Comparison of ENCODE assay signal across 27 cellular contexts in genomic region chr16:52256310-52257078, GRCh38.
"Had no signal": no experiment of that assay in that cellular context is flagged by ENCODE, and none has a peak within 500 bp of the region (broad histone marks: within the 10 kb centered on the region; RNA-seq: fewer than 3 reads in every experiment).

No MANE protein-coding gene starts in this region.

- H3K27ac ChIP-seq: gastroesophageal sphincter, skin epidermis, thyroid gland, upper lobe of right lung had no signal

- ATAC-seq: activated CD4-positive, alpha-beta T cell treated with anti-CD3 and anti-CD28 coated beads for 36 hours; activated T-cell treated with anti-CD3 and anti-CD28 coated beads, Interleukin-2, amount 50 U/mL, for 72 hours; gastroesophageal sphincter; naive thymus-derived CD4-positive, alpha-beta T cell; sciatic nerve; stimulated activated effector memory CD8-positive, alpha-beta T cell treated with anti-CD3 and anti-CD28 coated beads, Interleukin-12 subunit alpha, Interleukin-12 subunit beta, amount 100 ng/mL, for 72 hours; stimulated activated naive CD8-positive, alpha-beta T cell treated with anti-CD3 and anti-CD28 coated beads, Interleukin-15, amount 100 ng/mL, for 72 hours; upper lobe of right lung had no signal

- H3K9me3 Mint-ChIP-seq: stimulated activated naive CD8-positive, alpha-beta T cell treated with anti-CD3 and anti-CD28 coated beads, Interleukin-15, amount 100 ng/mL, for 72 hours had no signal

- H3K4me3 Mint-ChIP-seq: activated CD4-positive, alpha-beta T cell treated with anti-CD3 and anti-CD28 coated beads for 36 hours; activated naive CD8-positive, alpha-beta T cell; activated T-cell treated with anti-CD3 and anti-CD28 coated beads, Interleukin-2, amount 50 U/mL, for 72 hours; immature natural killer cell; memory B cell; naive thymus-derived CD4-positive, alpha-beta T cell; neural crest cell; stimulated activated effector memory CD8-positive, alpha-beta T cell treated with anti-CD3 and anti-CD28 coated beads, Interleukin-12 subunit alpha, Interleukin-12 subunit beta, amount 100 ng/mL, for 72 hours; stimulated activated naive CD8-positive, alpha-beta T cell treated with anti-CD3 and anti-CD28 coated beads, Interleukin-15, amount 100 ng/mL, for 72 hours; T-helper 2 cell treated with Interferon-gamma antibody and Interleukin-4, amounts not matched to agents 5 μg/mL and 100 μg/mL, for 36 hours had no signal

- H3K9me3 ChIP-seq: gastroesophageal sphincter, thyroid gland, upper lobe of right lung had no signal

- DNase-seq: activated CD4-positive, alpha-beta T cell treated with anti-CD3 and anti-CD28 coated beads for 36 hours; activated CD4-positive, alpha-beta T cell treated with anti-CD3 and anti-CD28 coated beads, Interleukin-2, amount 50 U/mL, for 4 hours; activated CD4-positive, CD25-positive, alpha-beta regulatory T cell; activated naive CD4-positive, alpha-beta T cell; activated T-cell treated with anti-CD3 and anti-CD28 coated beads for 4 hours; activated T-cell treated with anti-CD3 and anti-CD28 coated beads, Interleukin-2, amount 50 U/mL, for 72 hours; anterior cingulate cortex; dermis blood vessel endothelial cell; effector CD8-positive, alpha-beta T cell; hypothalamus; immature natural killer cell; midbrain; naive thymus-derived CD4-positive, alpha-beta T cell; nucleus accumbens; stimulated activated CD4-positive, alpha-beta T cell treated with anti-CD3 and anti-CD28 coated beads, Interleukin-4, amount 100 ng/mL, for 24 hours; stimulated activated naive CD8-positive, alpha-beta T cell treated with anti-CD3 and anti-CD28 coated beads, Interleukin-15, amount 100 ng/mL, for 72 hours; T-helper 1 cell; thyroid gland; upper lobe of right lung had no signal

- H3K27ac Mint-ChIP-seq: activated CD4-positive, alpha-beta T cell treated with anti-CD3 and anti-CD28 coated beads for 36 hours; activated naive CD8-positive, alpha-beta T cell; activated T-cell treated with anti-CD3 and anti-CD28 coated beads, Interleukin-2, amount 50 U/mL, for 72 hours; immature natural killer cell; memory B cell; naive thymus-derived CD4-positive, alpha-beta T cell; stimulated activated effector memory CD8-positive, alpha-beta T cell treated with anti-CD3 and anti-CD28 coated beads, Interleukin-12 subunit alpha, Interleukin-12 subunit beta, amount 100 ng/mL, for 72 hours; stimulated activated naive CD8-positive, alpha-beta T cell treated with anti-CD3 and anti-CD28 coated beads, Interleukin-15, amount 100 ng/mL, for 72 hours; T-helper 2 cell treated with Interferon-gamma antibody and Interleukin-4, amounts not matched to agents 5 μg/mL and 100 μg/mL, for 36 hours had no signal

- H3K4me1 Mint-ChIP-seq: activated CD4-positive, alpha-beta T cell treated with anti-CD3 and anti-CD28 coated beads for 36 hours; immature natural killer cell; memory B cell; naive thymus-derived CD4-positive, alpha-beta T cell; stimulated activated effector memory CD8-positive, alpha-beta T cell treated with anti-CD3 and anti-CD28 coated beads, Interleukin-12 subunit alpha, Interleukin-12 subunit beta, amount 100 ng/mL, for 72 hours; stimulated activated naive CD8-positive, alpha-beta T cell treated with anti-CD3 and anti-CD28 coated beads, Interleukin-15, amount 100 ng/mL, for 72 hours had no signal

- H3K27me3 Mint-ChIP-seq: activated CD4-positive, alpha-beta T cell treated with anti-CD3 and anti-CD28 coated beads for 36 hours; activated naive CD8-positive, alpha-beta T cell; memory B cell; naive thymus-derived CD4-positive, alpha-beta T cell; stimulated activated naive CD8-positive, alpha-beta T cell treated with anti-CD3 and anti-CD28 coated beads, Interleukin-15, amount 100 ng/mL, for 72 hours had no signal

- H3K27me3 ChIP-seq: gastroesophageal sphincter, thyroid gland, upper lobe of right lung had no signal

- H3K4me1 ChIP-seq: gastroesophageal sphincter, thyroid gland, upper lobe of right lung had no signal

- H3K36me3 ChIP-seq: gastroesophageal sphincter, thyroid gland, upper lobe of right lung had no signal

- H3K36me3 Mint-ChIP-seq: activated naive CD8-positive, alpha-beta T cell; immature natural killer cell; memory B cell; naive thymus-derived CD4-positive, alpha-beta T cell; stimulated activated effector memory CD8-positive, alpha-beta T cell treated with anti-CD3 and anti-CD28 coated beads, Interleukin-12 subunit alpha, Interleukin-12 subunit beta, amount 100 ng/mL, for 72 hours had no signal

- H3K4me3 ChIP-seq: gastroesophageal sphincter, skin epidermis, thyroid gland, upper lobe of right lung had no signal
